Comparison of ENCODE assay signal across 8 cellular contexts in genomic region chr6:3751730-3752537, GRCh38.
A peak's percentile ranks its signal among the peaks of the same experiment; 100 is the strongest.
DNase-seq lines count a peak whose midpoint lies in the region; ATAC-seq and TF ChIP-seq lines count a peak whose summit lies in the region.

No MANE protein-coding gene starts in this region.

- no peak for TF ChIP-seq POLR2A in erythroblast (IDR thresholded peaks at IDR 0.05; ENCODE audit: low read length)

- H3K27me3 Mint-ChIP-seq in activated T-cell treated with anti-CD3 and anti-CD28 coated beads, Interleukin-2, amount 50 U/mL, for 24 hours, result peaks cover 66% of the 10 kb centered on the region

- H3K27me3 ChIP-seq in mucosa of rectum (ENCODE audit: control insufficient read depth in 2 of 2, insufficient read depth in 2 of 2, low read length in 2 of 2), result peaks cover 4 to 7% of the 10 kb centered on the region in 2 donors

- no peaks in the 10 kb centered on the region for H3K36me3 Mint-ChIP-seq in activated T-cell treated with anti-CD3 and anti-CD28 coated beads, Interleukin-2, amount 50 U/mL, for 24 hours (ENCODE audit: low read depth)

- peak overlapping the region; percentile 47 to 74 for H3K9ac ChIP-seq in mucosa of rectum (ENCODE audit: low read depth in 1 of 2, low read length in 2 of 2)

- H3K4me1 ChIP-seq in mucosa of rectum (ENCODE audit: control insufficient read depth in 2 of 2, insufficient read depth in 2 of 2, low read length in 2 of 2), result peaks cover 16 to 22% of the 10 kb centered on the region in 2 donors

- no peaks in the 10 kb centered on the region for H3K9me3 ChIP-seq in mucosa of rectum (ENCODE audit: control insufficient read depth in 2 of 2, low read length in 2 of 2)

- TF ChIP-seq CTCF in 22Rv1 (IDR thresholded peaks at IDR 0.05), result peak; percentile 12; the same call in 1 of the 2 replicates

- no peak overlapping the region for H3K27ac Mint-ChIP-seq in activated T-cell treated with anti-CD3 and anti-CD28 coated beads, Interleukin-2, amount 50 U/mL, for 24 hours

- no peaks in the 10 kb centered on the region for H3K36me3 ChIP-seq in mucosa of rectum (ENCODE audit: control insufficient read depth in 2 of 2, insufficient read depth in 2 of 2, low read length in 2 of 2)

- DNase-seq in NCI-H526 (lab: John Stamatoyannopoulos, UW) (peak; percentile 25 to 82), erythroblast (lab: John Stamatoyannopoulos, UW) (peak; percentile 58 to 62)
- DNase-seq in activated T-cell treated with anti-CD3 and anti-CD28 coated beads, Interleukin-2, amount 50 U/mL, for 24 hours, result peak; percentile 79
- DNase-seq in stimulated activated CD8-positive, alpha-beta memory T cell treated with anti-CD3 and anti-CD28 coated beads, Interleukin-4, amount 100 ng/mL, for 48 hours, result peak; percentile 78

- H3K27ac ChIP-seq in 22Rv1 (peak overlapping the region; percentile 66), mucosa of rectum (ENCODE audit: low read depth in 2 of 2, low read length in 2 of 2) (peak overlapping the region; percentile 82 to 86)

- peak overlapping the region; percentile 66 to 68 for H3K4me3 ChIP-seq in mucosa of rectum (ENCODE audit: low read length in 2 of 2)

- ATAC-seq in GM18499 (IDR thresholded peaks at IDR 0.05; ENCODE audit: insufficient read depth, unreplicated experiment), result peak; percentile 56
- ATAC-seq in HG02943 (IDR thresholded peaks at IDR 0.05; ENCODE audit: low read depth, unreplicated experiment), result peak; percentile 80

- no peaks in the 10 kb centered on the region for H3K9me3 Mint-ChIP-seq in activated T-cell treated with anti-CD3 and anti-CD28 coated beads, Interleukin-2, amount 50 U/mL, for 24 hours

- H3K4me3 Mint-ChIP-seq in activated T-cell treated with anti-CD3 and anti-CD28 coated beads, Interleukin-2, amount 50 U/mL, for 24 hours, result peak overlapping the region; percentile 39

- H3K4me1 Mint-ChIP-seq in activated T-cell treated with anti-CD3 and anti-CD28 coated beads, Interleukin-2, amount 50 U/mL, for 24 hours (ENCODE audit: low read depth), result peaks cover 2% of the 10 kb centered on the region

Comparison
In these comparisons a context has a peak if more than half of its experiments do, and no peak if none do; other contexts are left out.
1. Peak in every context shown above with its lines: DNase-seq, ATAC-seq, H3K4me3 ChIP-seq and H3K27ac ChIP-seq.